Comparison of ENCODE assay signal across 1 cellular context in the genomic region with DNA sequence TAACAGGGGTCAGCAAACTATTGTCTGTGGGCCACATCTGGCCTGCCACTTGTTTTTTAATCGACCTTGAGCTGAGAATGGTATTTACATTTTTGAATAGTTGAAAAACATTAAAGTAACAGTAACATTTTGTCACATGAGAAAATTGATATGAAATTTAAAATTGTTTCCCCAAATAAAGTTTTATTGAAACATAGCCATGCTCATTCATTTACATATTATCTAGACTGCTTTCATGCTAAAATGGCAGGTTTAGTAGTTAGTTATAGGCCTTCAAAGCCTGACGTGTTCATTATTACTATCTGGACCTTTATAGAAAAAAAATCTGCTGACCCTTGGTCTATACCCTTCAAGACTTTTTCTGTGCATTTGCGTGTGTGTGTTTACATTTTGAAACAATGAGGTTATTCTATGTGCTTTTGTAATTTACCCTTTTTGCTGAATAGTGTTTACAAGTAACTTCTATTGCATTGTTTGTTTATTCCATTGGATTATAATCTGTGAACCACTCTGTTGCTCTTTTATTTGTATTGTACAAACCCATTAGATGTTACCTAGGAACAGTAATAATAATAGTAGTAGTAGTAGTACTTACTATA.
TF ChIP-seq lines count a peak whose summit lies in the region.

No MANE protein-coding gene starts in this region.

TF ChIP-seq in HepG2, 621 proteins besides CTCF, POLR2A, EP300 and RAD21 (continued from another document):
- TF ChIP-seq ZNF10 (CRISPR knock-in tag; IDR thresholded peaks at IDR 0.05; ENCODE audit: borderline replicate concordance, low read depth) = no peak
- TF ChIP-seq TSC22D2 (CRISPR knock-in tag; IDR thresholded peaks at IDR 0.05; ENCODE audit: borderline replicate concordance) = no peak
- no peak for TF ChIP-seq ATRX (CRISPR knock-in tag; IDR thresholded peaks at IDR 0.05; ENCODE audit: borderline replicate concordance)
- no peak for TF ChIP-seq ZNF615 (CRISPR knock-in tag; IDR thresholded peaks at IDR 0.05; ENCODE audit: borderline replicate concordance)
- TF ChIP-seq ARID5B (CRISPR knock-in tag; IDR thresholded peaks at IDR 0.05) = peak; percentile 42; the same call in 1 of the 2 replicates
- no peak for TF ChIP-seq NR1H2 (CRISPR knock-in tag; IDR thresholded peaks at IDR 0.05; ENCODE audit: borderline replicate concordance, low read depth)
- no peak for TF ChIP-seq NRL (CRISPR knock-in tag; IDR thresholded peaks at IDR 0.05; ENCODE audit: borderline replicate concordance)
- no peak for TF ChIP-seq ZNF562 (CRISPR knock-in tag; IDR thresholded peaks at IDR 0.05; ENCODE audit: borderline replicate concordance)
- no peak for TF ChIP-seq ZSCAN20 (CRISPR knock-in tag; IDR thresholded peaks at IDR 0.05; ENCODE audit: borderline replicate concordance)
- TF ChIP-seq, protein P1, sequence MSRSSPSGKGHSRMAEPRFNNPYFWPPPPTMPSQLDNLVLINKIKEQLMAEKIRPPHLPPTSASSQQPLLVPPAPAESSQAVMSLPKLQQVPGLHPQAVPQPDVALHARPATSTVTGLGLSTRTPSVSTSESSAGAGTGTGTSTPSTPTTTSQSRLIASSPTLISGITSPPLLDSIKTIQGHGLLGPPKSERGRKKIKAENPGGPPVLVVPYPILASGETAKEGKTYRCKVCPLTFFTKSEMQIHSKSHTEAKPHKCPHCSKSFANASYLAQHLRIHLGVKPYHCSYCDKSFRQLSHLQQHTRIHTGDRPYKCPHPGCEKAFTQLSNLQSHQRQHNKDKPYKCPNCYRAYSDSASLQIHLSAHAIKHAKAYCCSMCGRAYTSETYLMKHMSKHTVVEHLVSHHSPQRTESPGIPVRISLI (CRISPR knock-in tag; IDR thresholded peaks at IDR 0.05; ENCODE audit: borderline replicate concordance) = peak; percentile 54; the same call in 1 of the 2 replicates
- TF ChIP-seq ELF4 (CRISPR knock-in tag; IDR thresholded peaks at IDR 0.05; ENCODE audit: borderline replicate concordance) = no peak
- TF ChIP-seq RBFOX2 (IDR thresholded peaks at IDR 0.05; ENCODE audit: low read depth, low read length) = no peak
- peak; percentile 15; the same call in 1 of the 2 replicates for TF ChIP-seq HNF4A (CRISPR knock-in tag; IDR thresholded peaks at IDR 0.05)
- TF ChIP-seq GATAD2A (CRISPR knock-in tag; IDR thresholded peaks at IDR 0.05) = peak; percentile 53
- no peak for TF ChIP-seq ZC3H4 (CRISPR knock-in tag; IDR thresholded peaks at IDR 0.05; ENCODE audit: borderline replicate concordance)
- peak; percentile 44 for TF ChIP-seq MAFF (IDR thresholded peaks at IDR 0.05; ENCODE audit: low read depth, low read length)
- TF ChIP-seq MLLT10 (CRISPR knock-in tag; IDR thresholded peaks at IDR 0.05) = no peak
- TF ChIP-seq SYNCRIP (IDR thresholded peaks at IDR 0.05; ENCODE audit: insufficient read depth, low read depth, low read length) = no peak
- peak; percentile 43; the same call in 1 of the 2 replicates for TF ChIP-seq FOXP1 (IDR thresholded peaks at IDR 0.05)
- peak; percentile 84 for TF ChIP-seq FOXP1 (CRISPR knock-in tag; IDR thresholded peaks at IDR 0.05)
- TF ChIP-seq ZNF772 (CRISPR knock-in tag; IDR thresholded peaks at IDR 0.05) = no peak
- no peak for TF ChIP-seq RELA (CRISPR knock-in tag; IDR thresholded peaks at IDR 0.05)
- TF ChIP-seq, protein P2, sequence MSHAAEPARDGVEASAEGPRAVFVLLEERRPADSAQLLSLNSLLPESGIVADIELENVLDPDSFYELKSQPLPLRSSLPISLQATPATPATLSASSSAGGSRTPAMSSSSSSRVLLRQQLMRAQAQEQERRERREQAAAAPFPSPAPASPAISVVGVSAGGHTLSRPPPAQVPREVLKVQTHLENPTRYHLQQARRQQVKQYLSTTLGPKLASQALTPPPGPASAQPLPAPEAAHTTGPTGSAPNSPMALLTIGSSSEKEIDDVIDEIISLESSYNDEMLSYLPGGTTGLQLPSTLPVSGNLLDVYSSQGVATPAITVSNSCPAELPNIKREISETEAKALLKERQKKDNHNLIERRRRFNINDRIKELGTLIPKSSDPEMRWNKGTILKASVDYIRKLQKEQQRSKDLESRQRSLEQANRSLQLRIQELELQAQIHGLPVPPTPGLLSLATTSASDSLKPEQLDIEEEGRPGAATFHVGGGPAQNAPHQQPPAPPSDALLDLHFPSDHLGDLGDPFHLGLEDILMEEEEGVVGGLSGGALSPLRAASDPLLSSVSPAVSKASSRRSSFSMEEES (CRISPR knock-in tag; IDR thresholded peaks at IDR 0.05) = no peak
